In genomic region chr14:34355584-34356266, GRCh38 we compare ENCODE assay signal across 11 cellular contexts.
DNase-seq lines count a peak whose midpoint lies in the region; ATAC-seq and TF ChIP-seq lines count a peak whose summit lies in the region.
"Had no signal": no experiment of that assay in that cellular context is flagged by ENCODE, and none has a peak within 500 bp of the region (broad histone marks: within the 10 kb centered on the region; RNA-seq: fewer than 3 reads in every experiment).

No MANE protein-coding gene starts in this region.

- 87 to 89% methylated on average over 2 of the region's 2 CpGs for WGBS in sigmoid colon, 2 donors

- no peak for TF ChIP-seq POLR2A in sigmoid colon (IDR thresholded peaks at IDR 0.05)

- no peaks in the 10 kb centered on the region for H3K36me3 ChIP-seq in sigmoid colon
- H3K36me3 ChIP-seq: neutrophil had no signal

- H3K4me1 ChIP-seq in foreskin keratinocyte (peaks cover 31% of the 10 kb centered on the region), sigmoid colon (no peaks in the 10 kb centered on the region)

- TF ChIP-seq EP300 in sigmoid colon (IDR thresholded peaks at IDR 0.05) = no peak

- peak; percentile 94 for ATAC-seq in foreskin keratinocyte
- ATAC-seq in GM18907 (IDR thresholded peaks at IDR 0.05; ENCODE audit: unreplicated experiment) = no peak
- ATAC-seq in GM21367 (IDR thresholded peaks at IDR 0.05; ENCODE audit: unreplicated experiment) = no peak
- ATAC-seq: effector memory CD8-positive, alpha-beta T cell had no signal

- no peak overlapping the region for H3K4me3 ChIP-seq in sigmoid colon

- intact Hi-C loops in sigmoid colon (cut with DNase I) = no loop called here

- H3K27me3 ChIP-seq in foreskin keratinocyte = no peaks in the 10 kb centered on the region
- no peaks in the 10 kb centered on the region for H3K27me3 ChIP-seq in sigmoid colon
- H3K27me3 ChIP-seq: neutrophil had no signal

- H3K9me3 ChIP-seq in sigmoid colon = no peaks in the 10 kb centered on the region
- H3K9me3 ChIP-seq: neutrophil had no signal

- DNase-seq in H4 (ENCODE audit: low spot score) = peak; percentile 64
- DNase-seq in SW480 (ENCODE audit: low spot score) = peak; percentile 49
- DNase-seq in foreskin keratinocyte = peak; percentile 85 to 94
- DNase-seq in sigmoid colon = no peak
- DNase-seq in NK-92 (lab: John Stamatoyannopoulos, UW; ENCODE audit: unreplicated experiment) = no peak
- DNase-seq in NCI-H1092 treated with DMSO at 0.1 percent for 48 hours (lab: John Stamatoyannopoulos, UW) = no peak
- DNase-seq: effector memory CD8-positive, alpha-beta T cell; NCI-H748 treated with DMSO at 0.1 percent for 48 hours had no signal

- H3K27ac ChIP-seq in foreskin keratinocyte (peak overlapping the region; percentile 74), sigmoid colon (peak overlapping the region; percentile 45 to 48 (median 46))
- H3K27ac ChIP-seq: neutrophil had no signal

- TF ChIP-seq CTCF in foreskin keratinocyte (conservative IDR thresholded peaks at IDR 0.05) (no peak), sigmoid colon (IDR thresholded peaks at IDR 0.05) (no peak)

Comparison
In these comparisons a context has a peak if more than half of its experiments do, and no peak if none do; other contexts are left out.
1. DNase-seq: peak in H4 (single experiment), SW480 (single experiment) and foreskin keratinocyte (2 of 2); none in sigmoid colon (single experiment), NK-92 (single experiment) and NCI-H1092 treated with DMSO at 0.1 percent for 48 hours (single experiment).